ENCODE assay signal across 1 cellular context in genomic region chr17:8835106-8835505, GRCh38.
TF ChIP-seq lines count a peak whose summit lies in the region.

No MANE protein-coding gene starts in this region.

TF ChIP-seq in GM12878, 131 proteins besides CTCF, POLR2A, EP300 and RAD21 (continued from another document):
- TF ChIP-seq ZBTB4 (CRISPR knock-in tag; IDR thresholded peaks at IDR 0.05) = no peak
- no peak for TF ChIP-seq ATF7 (IDR thresholded peaks at IDR 0.05; ENCODE audit: low read depth)
- no peak for TF ChIP-seq IRF5 (IDR thresholded peaks at IDR 0.05; ENCODE audit: borderline replicate concordance)
- TF ChIP-seq ZNF24 (IDR thresholded peaks at IDR 0.05) = no peak
- TF ChIP-seq REST (IDR thresholded peaks at IDR 0.05; ENCODE audit: low read depth, low read length) = no peak
- TF ChIP-seq HSF1 (IDR thresholded peaks at IDR 0.05; ENCODE audit: low read depth, low read length) = no peak
- no peak for TF ChIP-seq PBX3 (IDR thresholded peaks at IDR 0.05; ENCODE audit: insufficient replicate concordance, low read depth, low read length)
- TF ChIP-seq RCOR1 (conservative IDR thresholded peaks at IDR 0.05; ENCODE audit: low read depth, low read length) = no peak
- TF ChIP-seq CHD2 (IDR thresholded peaks at IDR 0.05; ENCODE audit: borderline replicate concordance, low read depth, low read length) = no peak
- TF ChIP-seq ELK1 (IDR thresholded peaks at IDR 0.05; ENCODE audit: low read depth, low read length) = no peak
- no peak for TF ChIP-seq RB1 (IDR thresholded peaks at IDR 0.05; ENCODE audit: borderline replicate concordance)
- no peak for TF ChIP-seq LARP7 (IDR thresholded peaks at IDR 0.05)
- TF ChIP-seq SMAD5 (IDR thresholded peaks at IDR 0.05; ENCODE audit: low read depth) = no peak
- TF ChIP-seq STAT3 (IDR thresholded peaks at IDR 0.05; ENCODE audit: low read depth, low read length) = no peak
